In genomic region chr13:113099142-113099541, GRCh38 we compare ENCODE assay signal across 1 cellular context.
TF ChIP-seq lines count a peak whose summit lies in the region.

No MANE protein-coding gene starts in this region.

TF ChIP-seq in K562, 482 proteins besides CTCF, POLR2A, EP300 and RAD21:
- TF ChIP-seq ZHX1 (conservative IDR thresholded peaks at IDR 0.05; ENCODE audit: low read length) (no peak), SMC3 (conservative IDR thresholded peaks at IDR 0.05; ENCODE audit: insufficient read depth, low read depth, low read length) (no peak), ARID2 (IDR thresholded peaks at IDR 0.05) (no peak), CBX8 (IDR thresholded peaks at IDR 0.05; ENCODE audit: borderline replicate concordance, extremely low read depth, low read depth, low read length, poor library complexity, severe bottlenecking) (peak; percentile 93), BMI1 (IDR thresholded peaks at IDR 0.05; ENCODE audit: low read length) (0 out of 2 replicates have a peak, but pooled peaks have one; percentile 11), SRSF9 (IDR thresholded peaks at IDR 0.05; ENCODE audit: borderline replicate concordance, low read depth, low read length) (no peak), HSF4 (CRISPR knock-in tag; IDR thresholded peaks at IDR 0.05; ENCODE audit: borderline replicate concordance) (no peak), CBX2 (IDR thresholded peaks at IDR 0.05; ENCODE audit: insufficient read depth, low read length, poor library complexity, severe bottlenecking) (peak; percentile 90), TARDBP (IDR thresholded peaks at IDR 0.05) (no peak), KLF6 (CRISPR knock-in tag; IDR thresholded peaks at IDR 0.05; ENCODE audit: borderline replicate concordance) (no peak)
